ENCODE assay signal across 17 cellular contexts in the genomic region with DNA sequence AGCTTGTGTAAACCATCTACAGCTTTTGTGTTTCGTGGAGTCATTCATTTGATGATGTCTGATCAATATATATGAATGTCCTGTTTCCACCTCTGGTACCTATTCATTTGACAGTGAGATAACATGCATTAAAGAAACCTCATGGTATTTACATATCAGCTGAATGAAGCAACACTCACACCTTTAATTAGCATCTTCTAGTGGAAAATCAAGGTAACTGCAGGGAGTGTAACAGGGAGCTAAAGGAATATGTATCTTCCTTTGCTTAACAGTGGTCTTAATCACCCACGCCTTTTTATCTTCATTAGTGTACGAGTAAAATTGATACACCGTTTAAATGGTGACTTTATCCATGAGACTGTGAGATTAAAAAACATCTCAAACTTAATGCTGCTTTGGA. TPM values are rescaled to one million over a fixed set of nuclear protein-coding genes. Genes with fewer than 3 reads are reported as not detected.
DNase-seq lines count a peak whose midpoint lies in the region; ATAC-seq and TF ChIP-seq lines count a peak whose summit lies in the region.
"Had no signal": no experiment of that assay in that cellular context is flagged by ENCODE, and none has a peak within 500 bp of the region (broad histone marks: within the 10 kb centered on the region; RNA-seq: fewer than 3 reads in every experiment).

No MANE protein-coding gene starts in this region.

- ATAC-seq in WTC11 = peak; percentile 80
- ATAC-seq: activated T-helper 17 cell treated with anti-CD3 and anti-CD28 coated beads, Interleukin-2, amount 50 U/mL, for 72 hours had no signal

- H2BK15ac ChIP-seq in mesendoderm (replicated peaks; ENCODE audit: low read depth) = no peak overlapping the region

- H3K9me3 Mint-ChIP-seq in WTC11 = peaks cover 4% of the 10 kb centered on the region
- H3K9me3 Mint-ChIP-seq: activated T-helper 17 cell treated with anti-CD3 and anti-CD28 coated beads, Interleukin-2, amount 50 U/mL, for 72 hours; memory B cell had no signal

- H3K36me3 Mint-ChIP-seq in WTC11 = peaks cover 18% of the 10 kb centered on the region

- H3K4me3 Mint-ChIP-seq in WTC11 = no peak overlapping the region
- H3K4me3 Mint-ChIP-seq: activated T-helper 17 cell treated with anti-CD3 and anti-CD28 coated beads, Interleukin-2, amount 50 U/mL, for 72 hours; memory B cell had no signal

- H3K27ac ChIP-seq in mesendoderm (ENCODE audit: low read depth, low read length) = no peak overlapping the region
- H3K27ac ChIP-seq in dorsolateral prefrontal cortex = no peak overlapping the region
- H3K27ac ChIP-seq in smooth muscle cell (ENCODE audit: low read depth) = no peak overlapping the region
- H3K27ac ChIP-seq: esophagus muscularis mucosa, neutrophil had no signal

- no peaks in the 10 kb centered on the region for H3K9me3 ChIP-seq in smooth muscle cell (replicated peaks; ENCODE audit: low read depth)
- H3K9me3 ChIP-seq: esophagus muscularis mucosa, neutrophil had no signal

- H3K79me2 ChIP-seq in mesendoderm (ENCODE audit: control insufficient read depth, insufficient read depth, low read length) = peaks cover 4% of the 10 kb centered on the region
- peaks cover 71% of the 10 kb centered on the region for H3K79me2 ChIP-seq in smooth muscle cell (ENCODE audit: low read depth)

- TF ChIP-seq CTCF in WTC11 (IDR thresholded peaks at IDR 0.05) (0 out of 2 replicates have a peak, but pooled peaks have one; percentile 21), dorsolateral prefrontal cortex (IDR thresholded peaks at IDR 0.05 in 54 of 56, conservative IDR thresholded peaks at IDR 0.05 in 2 of 56; ENCODE audit: low read depth in 1 of 56, partially characterized antibody in 56 of 56) (peak in 3 of 56 donors; percentile 15 to 21 (median 18)), smooth muscle cell (IDR thresholded peaks at IDR 0.05; ENCODE audit: borderline replicate concordance, insufficient read depth, poor library complexity, severe bottlenecking) (no peak)

- no peak overlapping the region for H2AFZ ChIP-seq in smooth muscle cell (ENCODE audit: low read depth)

- no peak overlapping the region for H2AK5ac ChIP-seq in mesendoderm (ENCODE audit: low read length)

- H3K23ac ChIP-seq in mesendoderm (ENCODE audit: low read length) = no peak overlapping the region

- H3K9ac ChIP-seq in mesendoderm (ENCODE audit: low read length) (no peak overlapping the region), smooth muscle cell (ENCODE audit: low read depth) (no peak overlapping the region)

- peaks cover 18% of the 10 kb centered on the region for H3K4me1 Mint-ChIP-seq in WTC11

- no peaks in the 10 kb centered on the region for H3K36me3 ChIP-seq in mesendoderm (ENCODE audit: control insufficient read depth, insufficient read depth, low read length)
- no peaks in the 10 kb centered on the region for H3K36me3 ChIP-seq in smooth muscle cell (ENCODE audit: low read depth)
- H3K36me3 ChIP-seq: neutrophil had no signal

- H2BK5ac ChIP-seq in mesendoderm (ENCODE audit: low read length) = no peak overlapping the region

- no peak overlapping the region for H4K5ac ChIP-seq in mesendoderm (ENCODE audit: low read length)

- no CpG with 5 or more reads among the region's 4 CpGs for WGBS in mesendoderm (ENCODE audit: extremely low coverage, insufficient coverage, low lambda C conversion rate)
- WGBS in smooth muscle cell (ENCODE audit: low lambda C conversion rate) = 94% methylated on average over 4 of the region's 4 CpGs

- no peak overlapping the region for H3K4ac ChIP-seq in mesendoderm (ENCODE audit: low read depth, low read length)

- CTCF ChIA-PET in WTC11 (lab: Charles Lee) = interaction anchor here (0.6 to 1.8 kb wide), 19 partner anchors 8 to 273 kb away, joined by 3 to 11 read pairs (median 4); partner anchors contain the start of gene SLC39A10

- DNase-seq in DMS53 (lab: John Stamatoyannopoulos, UW) (peak; percentile 21), DMS53 treated with DMSO at 0.1 percent for 48 hours (lab: John Stamatoyannopoulos, UW; ENCODE audit: unreplicated experiment) (no peak), HT-29 (ENCODE audit: low spot score) (peak; percentile 43), WTC11 (ENCODE audit: low spot score) (no peak), mesendoderm (peak; percentile 77), dorsolateral prefrontal cortex (no peak), smooth muscle cell (lab: John Stamatoyannopoulos, UW; ENCODE audit: unreplicated experiment) (no peak), middle frontal gyrus (ENCODE audit: extremely low spot score, low spot score) (no peak)
- DNase-seq: activated CD4-positive, alpha-beta T cell treated with anti-CD3 and anti-CD28 coated beads, Interleukin-2, amount 50 U/mL, for 4 hours; NCI-H1436 treated with DMSO at 0.1 percent for 48 hours; NCI-H510A treated with DMSO at 0.1 percent for 48 hours; SHP77 treated with DMSO at 0.1 percent for 48 hours; T1000 had no signal

- H3K27me3 Mint-ChIP-seq in WTC11 (ENCODE audit: low read depth) = no peaks in the 10 kb centered on the region
- H3K27me3 Mint-ChIP-seq: activated T-helper 17 cell treated with anti-CD3 and anti-CD28 coated beads, Interleukin-2, amount 50 U/mL, for 72 hours; memory B cell had no signal

- H3K27me3 ChIP-seq in mesendoderm (ENCODE audit: insufficient read depth, low read length, poor library complexity) (no peaks in the 10 kb centered on the region), dorsolateral prefrontal cortex (no peaks in the 10 kb centered on the region), smooth muscle cell (ENCODE audit: low read depth) (no peaks in the 10 kb centered on the region)
- H3K27me3 ChIP-seq: esophagus muscularis mucosa, neutrophil had no signal

- intact Hi-C loops in dorsolateral prefrontal cortex (cut with DNase I) = no loop called here

- no peak overlapping the region for H3K27ac Mint-ChIP-seq in WTC11
- H3K27ac Mint-ChIP-seq: activated T-helper 17 cell treated with anti-CD3 and anti-CD28 coated beads, Interleukin-2, amount 50 U/mL, for 72 hours; memory B cell had no signal

- no peak overlapping the region for H3K4me3 ChIP-seq in mesendoderm (ENCODE audit: low read length)
- no peak overlapping the region for H3K4me3 ChIP-seq in dorsolateral prefrontal cortex
- no peak overlapping the region for H3K4me3 ChIP-seq in smooth muscle cell
- H3K4me3 ChIP-seq: esophagus muscularis mucosa had no signal

- POLR2A ChIA-PET in WTC11 (lab: Charles Lee) = interaction anchor here (0.6 kb wide), 1 partner anchor 62 kb away, joined by 3 read pairs; no protein-coding TSS in a partner anchor

- H3F3A ChIP-seq in smooth muscle cell (ENCODE audit: low read depth) = no peaks in the 10 kb centered on the region

- H3K4me2 ChIP-seq in mesendoderm (ENCODE audit: low read length) = no peak overlapping the region
- H3K4me2 ChIP-seq in smooth muscle cell = no peak overlapping the region

- H4K8ac ChIP-seq in mesendoderm (ENCODE audit: low read depth, low read length) = no peak overlapping the region

- peaks cover 9% of the 10 kb centered on the region for H3K79me1 ChIP-seq in mesendoderm (ENCODE audit: low read length)

- H3K4me1 ChIP-seq in mesendoderm (ENCODE audit: control insufficient read depth, low read depth, low read length) = no peaks in the 10 kb centered on the region
- H3K4me1 ChIP-seq in smooth muscle cell (ENCODE audit: low read depth) = no peaks in the 10 kb centered on the region
- H3K4me1 ChIP-seq: esophagus muscularis mucosa had no signal

- no peak overlapping the region for H2BK120ac ChIP-seq in mesendoderm (ENCODE audit: low read depth, low read length)

- H3K56ac ChIP-seq in mesendoderm (ENCODE audit: low read length) = no peak overlapping the region

- no peak overlapping the region for H3K18ac ChIP-seq in mesendoderm (ENCODE audit: low read length)

- peaks cover 80% of the 10 kb centered on the region for H4K20me1 ChIP-seq in smooth muscle cell (ENCODE audit: low read depth)

TF ChIP-seq in WTC11, 78 proteins besides CTCF, POLR2A, EP300 and RAD21:
- TF ChIP-seq TEAD1 (CRISPR knock-in tag; IDR thresholded peaks at IDR 0.05) (no peak), ZSCAN18 (CRISPR knock-in tag; IDR thresholded peaks at IDR 0.05) (no peak), NFATC4 (CRISPR knock-in tag; IDR thresholded peaks at IDR 0.05) (no peak), ZNF396 (CRISPR knock-in tag; IDR thresholded peaks at IDR 0.05; ENCODE audit: borderline replicate concordance) (no peak), ZNF219 (CRISPR knock-in tag; IDR thresholded peaks at IDR 0.05; ENCODE audit: borderline replicate concordance) (no peak), MXD4 (CRISPR knock-in tag; IDR thresholded peaks at IDR 0.05; ENCODE audit: borderline replicate concordance) (no peak), IRF2 (CRISPR knock-in tag; IDR thresholded peaks at IDR 0.05; ENCODE audit: borderline replicate concordance, low read depth) (no peak), KAT7 (CRISPR knock-in tag; IDR thresholded peaks at IDR 0.05; ENCODE audit: borderline replicate concordance) (no peak)
- TF ChIP-seq, protein P1, sequence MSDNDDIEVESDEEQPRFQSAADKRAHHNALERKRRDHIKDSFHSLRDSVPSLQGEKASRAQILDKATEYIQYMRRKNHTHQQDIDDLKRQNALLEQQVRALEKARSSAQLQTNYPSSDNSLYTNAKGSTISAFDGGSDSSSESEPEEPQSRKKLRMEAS (CRISPR knock-in tag; IDR thresholded peaks at IDR 0.05) = no peak

RNA-seq across cellular contexts. Expression of gene SLC39A10, which starts 15.6 kb away (rescaled TPM):
- total RNA-seq in HT-29 (2014; rRNA removed; shearing (Covaris generic)) = 7.6 and 10.3 TPM in 2 replicates
- total RNA-seq in WTC11 (2021) = 141 to 167 TPM (median 144 TPM) in 3 replicates
- 39.6 TPM for polyA plus RNA-seq in mesendoderm (2013, experiment 1 of 2)
- polyA plus RNA-seq in mesendoderm (2013, experiment 2 of 2) = 38.8 TPM
- total RNA-seq in dorsolateral prefrontal cortex = 100 to 1,000 TPM in 101 of 120 experiments, 10 to 100 TPM in 19; 62.6 to 201 (median 128) TPM
- 80.7 and 81.2 TPM in 2 replicates for total RNA-seq in smooth muscle cell
- 15.6 and 33.8 TPM in 2 replicates for polyA plus RNA-seq in smooth muscle cell

Comparison
In these comparisons a context has a peak if more than half of its experiments do, and no peak if none do; other contexts are left out.
1. DNase-seq: peak in DMS53 (single experiment), HT-29 (single experiment) and mesendoderm (single experiment); none in DMS53 treated with DMSO at 0.1 percent for 48 hours (single experiment), WTC11 (single experiment), dorsolateral prefrontal cortex (0 of 10), smooth muscle cell (single experiment) and middle frontal gyrus (single experiment).